ENCODE assay signal across 26 cellular contexts in genomic region chr12:105220150-105220928, GRCh38. TPM values are rescaled to one million over a fixed set of nuclear protein-coding genes. Genes with fewer than 3 reads are reported as not detected.
DNase-seq lines count a peak whose midpoint lies in the region; ATAC-seq and TF ChIP-seq lines count a peak whose summit lies in the region.
"Had no signal": no experiment of that assay in that cellular context is flagged by ENCODE, and none has a peak within 500 bp of the region (broad histone marks: within the 10 kb centered on the region; RNA-seq: fewer than 3 reads in every experiment).

No MANE protein-coding gene starts in this region.

- H3K36me3 ChIP-seq in heart left ventricle (peaks cover 0 to 67% (median 40%) of the 10 kb centered on the region in 9 donors), psoas muscle (ENCODE audit: insufficient read depth in 1 of 2, low read depth in 1 of 2) (peaks cover 0 to 53% of the 10 kb centered on the region in 2 donors)
- peaks cover 40% of the 10 kb centered on the region for H3K36me3 ChIP-seq in effector memory CD4-positive, alpha-beta T cell (ENCODE audit: control insufficient read depth, insufficient read depth, low read length)

- WGBS in heart left ventricle, 4 donors = 68 to 77% (median 75%) methylated on average over 6 of the region's 6 CpGs
- WGBS in psoas muscle, 3 donors = 71 to 90% (median 75%) methylated on average over 6 of the region's 6 CpGs

- H3K4me1 ChIP-seq in heart left ventricle (peaks cover 0 to 79% (median 64%) of the 10 kb centered on the region in 12 donors), psoas muscle (peaks cover 32% of the 10 kb centered on the region)
- no peaks in the 10 kb centered on the region for H3K4me1 ChIP-seq in effector memory CD4-positive, alpha-beta T cell (ENCODE audit: control insufficient read depth, insufficient read depth, low read length, poor library complexity, severe bottlenecking)

- H3K27me3 ChIP-seq in heart left ventricle = no peaks in the 10 kb centered on the region
- H3K27me3 ChIP-seq in psoas muscle (ENCODE audit: insufficient read depth in 3 of 3, low read length in 2 of 3) = no peaks in the 10 kb centered on the region
- no peaks in the 10 kb centered on the region for H3K27me3 ChIP-seq in effector memory CD4-positive, alpha-beta T cell (replicated peaks; ENCODE audit: control insufficient read depth, insufficient read depth, low read length, poor library complexity, severe bottlenecking)

- TF ChIP-seq CTCF in C4-2B (conservative IDR thresholded peaks at IDR 0.05) = no peak
- TF ChIP-seq CTCF in VCaP (conservative IDR thresholded peaks at IDR 0.05) = no peak
- no peak for TF ChIP-seq CTCF in heart left ventricle (IDR thresholded peaks at IDR 0.05)
- no peak for TF ChIP-seq CTCF in psoas muscle (IDR thresholded peaks at IDR 0.05)

- DNase-seq in heart left ventricle (peak in 2 of 5 donors; percentile 51), psoas muscle (no peak), cerebellar cortex (ENCODE audit: low spot score) (no peak)
- DNase-seq in effector memory CD4-positive, alpha-beta T cell = no peak
- DNase-seq in stimulated activated CD4-positive, alpha-beta T cell treated with anti-CD3 and anti-CD28 coated beads, Interleukin-4, amount 100 ng/mL, for 4 hours = no peak
- DNase-seq: activated CD4-positive, CD25-positive, alpha-beta regulatory T cell treated with anti-CD3 and anti-CD28 coated beads, Interleukin-2, amount 50 U/mL, for 72 hours; activated CD8-positive, alpha-beta T cell treated with anti-CD3 and anti-CD28 coated beads, Interleukin-2, amount 10 ng/mL, durations not matched to agents 7 days and 5 days; activated naive CD4-positive, alpha-beta T cell; activated T-cell treated with anti-CD3 and anti-CD28 coated beads, Interleukin-2, amount 50 U/mL, for 1 hour; amygdala; C1 segment of cervical spinal cord; DMS 273 treated with DMSO at 0.1 percent for 48 hours; effector memory CD8-positive, alpha-beta T cell; head of caudate nucleus; mucosa of descending colon; NCI-H1105; NCI-H510A; RPMI8226; substantia nigra; T1000 had no signal

- ATAC-seq in heart left ventricle (peak; percentile 71 to 79 (median 78)), psoas muscle (peak in 3 of 4 donors; percentile 36 to 38 (median 36)), HG03108 (IDR thresholded peaks at IDR 0.05; ENCODE audit: unreplicated experiment) (no peak)
- ATAC-seq: activated CD8-positive, alpha-beta T cell treated with anti-CD3 and anti-CD28 coated beads, Interleukin-2, amount 10 ng/mL, durations not matched to agents 7 days and 5 days; effector memory CD8-positive, alpha-beta T cell; GM12878; HepG2; left lobe of liver had no signal

- no peak for TF ChIP-seq POLR2A in heart left ventricle (IDR thresholded peaks at IDR 0.05)

- intact Hi-C loops in heart left ventricle (cut with DNase I) (no loop called here), psoas muscle (cut with DNase I) (no loop called here)

- H3K9me3 ChIP-seq in heart left ventricle (no peaks in the 10 kb centered on the region), psoas muscle (no peaks in the 10 kb centered on the region)
- no peaks in the 10 kb centered on the region for H3K9me3 ChIP-seq in effector memory CD4-positive, alpha-beta T cell (ENCODE audit: control insufficient read depth, low read length)
- H3K9me3 ChIP-seq: mucosa of descending colon had no signal

- H3K4me3 ChIP-seq in heart left ventricle = no peak overlapping the region
- no peak overlapping the region for H3K4me3 ChIP-seq in psoas muscle
- no peak overlapping the region for H3K4me3 ChIP-seq in effector memory CD4-positive, alpha-beta T cell (ENCODE audit: insufficient read depth, low read depth, low read length, poor library complexity, severe bottlenecking)
- H3K4me3 ChIP-seq: GM12878, mucosa of descending colon had no signal

- H3K27ac ChIP-seq in C4-2B (peak overlapping the region; percentile 37; the same call in 1 of the 2 replicates), VCaP (peak overlapping the region; percentile 80), heart left ventricle (peak overlapping the region in 8 of 12 donors; percentile 10 to 67 (median 34)), psoas muscle (no peak overlapping the region)
- H3K27ac ChIP-seq in effector memory CD4-positive, alpha-beta T cell (ENCODE audit: insufficient read depth, low read length, poor library complexity, severe bottlenecking) = no peak overlapping the region

RNA-seq across cellular contexts. Expression of gene APPL2, which starts 15.6 kb away (rescaled TPM):
- 10 to 100 TPM; 14.1 to 36.7 (median 17.1) TPM for total RNA-seq in heart left ventricle
- polyA plus RNA-seq in heart left ventricle = 10 to 100 TPM in 1 of 2 donors, 1 to 10 TPM in 1; 7.7 to 12.5 TPM
- total RNA-seq in psoas muscle = 10 to 100 TPM in 3 of 4 donors, 1 to 10 TPM in 1; 9.7 to 14.8 (median 11.6) TPM
- polyA plus RNA-seq in psoas muscle = 10 to 100 TPM in 1 of 3 donors, 1 to 10 TPM in 2; 7.3 to 14.2 (median 9.0) TPM

Comparison
In these comparisons a context has a peak if more than half of its experiments do, and no peak if none do; other contexts are left out.
1. H3K27ac ChIP-seq: peak in C4-2B (single experiment), VCaP (single experiment) and heart left ventricle (8 of 12); none in psoas muscle (single experiment) and effector memory CD4-positive, alpha-beta T cell (single experiment).